In the genomic region with DNA sequence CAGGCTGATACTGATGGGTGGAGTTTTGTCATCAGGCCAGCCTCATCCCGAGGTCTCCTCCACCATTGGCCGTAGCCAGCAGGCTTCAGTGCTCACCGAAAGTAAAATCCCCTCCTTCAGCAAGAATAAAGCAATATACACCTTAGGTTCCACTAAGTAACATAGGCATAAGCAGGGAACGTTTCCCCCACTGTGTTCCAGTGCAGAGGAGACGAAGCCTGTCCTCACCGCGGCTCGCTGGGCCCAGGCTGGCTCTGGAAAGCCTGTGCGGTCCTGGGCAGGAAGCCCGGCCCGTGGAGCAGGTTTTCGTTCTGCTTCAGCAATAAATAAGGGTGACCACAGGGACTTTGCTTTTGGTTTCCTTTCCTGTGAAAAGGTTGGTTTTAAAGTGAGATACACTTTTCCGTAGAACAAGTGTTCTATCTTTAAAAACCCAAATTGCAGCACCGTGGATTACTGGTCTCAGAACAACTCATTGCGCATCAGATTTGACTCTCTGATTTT, we compare ENCODE assay signal across 8 cellular contexts. TPM values are rescaled to one million over a fixed set of nuclear protein-coding genes. Genes with fewer than 3 reads are reported as not detected.
DNase-seq lines count a peak whose midpoint lies in the region; ATAC-seq lines count a peak whose summit lies in the region.

No MANE protein-coding gene starts in this region.

- no peak overlapping the region for H3K4me3 Mint-ChIP-seq in stimulated activated naive CD8-positive, alpha-beta T cell treated with anti-CD3 and anti-CD28 coated beads, Interleukin-15, amount 100 ng/mL, for 72 hours

- H3K9me3 Mint-ChIP-seq in stimulated activated naive CD8-positive, alpha-beta T cell treated with anti-CD3 and anti-CD28 coated beads, Interleukin-15, amount 100 ng/mL, for 72 hours, result peaks cover 11 to 20% of the 10 kb centered on the region in 2 donors

- no peak overlapping the region for H3K27ac Mint-ChIP-seq in stimulated activated naive CD8-positive, alpha-beta T cell treated with anti-CD3 and anti-CD28 coated beads, Interleukin-15, amount 100 ng/mL, for 72 hours

- peak; percentile 23 for ATAC-seq in stimulated activated naive CD8-positive, alpha-beta T cell treated with anti-CD3 and anti-CD28 coated beads, Interleukin-15, Interleukin-2, amounts not matched to agents 100 U/mL and 50 U/mL, for 24 hours
- no peak for ATAC-seq in stimulated activated naive CD8-positive, alpha-beta T cell treated with anti-CD3 and anti-CD28 coated beads, Interleukin-15, amount 100 ng/mL, for 72 hours
- ATAC-seq in HG02610 (IDR thresholded peaks at IDR 0.05; ENCODE audit: unreplicated experiment) (peak; percentile 93), HG03520 (IDR thresholded peaks at IDR 0.05; ENCODE audit: unreplicated experiment) (peak; percentile 80)

- DNase-seq in stimulated activated naive CD8-positive, alpha-beta T cell treated with anti-CD3 and anti-CD28 coated beads, Interleukin-15, Interleukin-2, amounts not matched to agents 100 U/mL and 50 U/mL, for 24 hours, result no peak
- DNase-seq in stimulated activated naive CD8-positive, alpha-beta T cell treated with anti-CD3 and anti-CD28 coated beads, Interleukin-15, amount 100 ng/mL, for 72 hours, result no peak
- DNase-seq in H4 (ENCODE audit: low spot score) (no peak), SKM-1 (lab: John Stamatoyannopoulos, UW; ENCODE audit: unreplicated experiment) (no peak), NCI-H187 treated with DMSO at 0.1 percent for 48 hours (lab: John Stamatoyannopoulos, UW) (no peak), DMS53 (lab: John Stamatoyannopoulos, UW) (no peak)

- no peaks in the 10 kb centered on the region for H3K27me3 Mint-ChIP-seq in stimulated activated naive CD8-positive, alpha-beta T cell treated with anti-CD3 and anti-CD28 coated beads, Interleukin-15, amount 100 ng/mL, for 72 hours

- H3K4me1 Mint-ChIP-seq in stimulated activated naive CD8-positive, alpha-beta T cell treated with anti-CD3 and anti-CD28 coated beads, Interleukin-15, amount 100 ng/mL, for 72 hours, result peaks cover 3% of the 10 kb centered on the region

RNA-seq across cellular contexts. Expression of gene TEX29, which starts 16.3 kb away (rescaled TPM):
- total RNA-seq in H4 (2014; rRNA removed; shearing (Covaris generic)), result not detected in 2 replicates
